ENCODE assay signal across 11 cellular contexts in the genomic region with DNA sequence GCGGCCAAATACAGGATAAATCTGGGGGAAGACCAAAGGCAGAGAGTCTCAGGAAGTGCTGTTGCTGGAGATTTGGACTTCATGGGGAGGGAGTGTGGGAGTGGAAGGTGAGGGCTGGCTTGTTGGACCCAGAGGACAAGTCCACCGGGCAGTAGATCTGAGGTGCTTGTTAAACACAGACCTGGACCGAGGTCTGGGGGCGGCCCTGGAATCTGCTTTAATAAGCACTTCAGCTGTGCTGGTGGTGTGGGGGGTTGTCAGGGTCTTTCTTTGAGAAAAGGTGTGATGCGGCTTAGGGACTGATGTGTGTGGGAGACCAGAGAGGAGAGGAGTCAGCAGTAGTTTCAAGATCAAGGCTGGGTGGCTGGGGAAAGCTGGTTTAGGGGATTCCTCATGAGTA. TPM values are rescaled to one million over a fixed set of nuclear protein-coding genes. Genes with fewer than 3 reads are reported as not detected.
DNase-seq lines count a peak whose midpoint lies in the region; ATAC-seq, FAIRE-seq and TF ChIP-seq lines count a peak whose summit lies in the region.
"Had no signal": no experiment of that assay in that cellular context is flagged by ENCODE, and none has a peak within 500 bp of the region (broad histone marks: within the 10 kb centered on the region; RNA-seq: fewer than 3 reads in every experiment).

No MANE protein-coding gene starts in this region.

- TF ChIP-seq CTCF in left ventricle myocardium inferior (IDR thresholded peaks at IDR 0.05; ENCODE audit: borderline replicate concordance) (no peak), HepG2 (CRISPR knock-in tag; IDR thresholded peaks at IDR 0.05) (no peak), type B pancreatic cell (conservative IDR thresholded peaks at IDR 0.05) (no peak)
- no peak for TF ChIP-seq CTCF in CD8-positive, alpha-beta T cell (IDR thresholded peaks at IDR 0.05)

- H3K4me3 ChIP-seq in left ventricle myocardium inferior (no peak overlapping the region), HepG2 (replicated peaks in 1 of 3; ENCODE audit: insufficient read depth in 1 of 3, low read depth in 2 of 3, low read length in 3 of 3) (no peak overlapping the region)
- H3K4me3 ChIP-seq in CD8-positive, alpha-beta T cell (ENCODE audit: low read depth, low read length) = no peak overlapping the region
- H3K4me3 ChIP-seq: GM23248 had no signal

- H3K27me3 Mint-ChIP-seq in T-helper 2 cell treated with Interferon-gamma antibody and Interleukin-4, amounts not matched to agents 5 μg/mL and 100 μg/mL, for 36 hours (ENCODE audit: low read depth) = no peaks in the 10 kb centered on the region
- H3K27me3 Mint-ChIP-seq in type B pancreatic cell = no peaks in the 10 kb centered on the region
- H3K27me3 Mint-ChIP-seq in CD8-positive, alpha-beta T cell (ENCODE audit: low read depth) = no peaks in the 10 kb centered on the region

- DNase-seq in T-helper 2 cell treated with Interferon-gamma antibody and Interleukin-4, amounts not matched to agents 5 μg/mL and 100 μg/mL, for 36 hours (ENCODE audit: low spot score) = no peak
- no peak for DNase-seq in T-helper 2 cell
- DNase-seq in left ventricle myocardium inferior = peak; percentile 10
- no peak for DNase-seq in Right ventricle myocardium superior
- no peak for DNase-seq in HepG2 (ENCODE audit: low spot score)
- DNase-seq in type B pancreatic cell (ENCODE audit: extremely low spot score, unreplicated experiment) = no peak
- no peak for DNase-seq in activated CD8-positive, alpha-beta memory T cell treated with anti-CD3 and anti-CD28 coated beads for 24 hours
- DNase-seq in CD8-positive, alpha-beta T cell = no peak
- DNase-seq: GM23248, H7 had no signal

- no peak overlapping the region for H3K4me3 Mint-ChIP-seq in T-helper 2 cell treated with Interferon-gamma antibody and Interleukin-4, amounts not matched to agents 5 μg/mL and 100 μg/mL, for 36 hours
- peak overlapping the region; percentile 8 for H3K4me3 Mint-ChIP-seq in type B pancreatic cell
- no peak overlapping the region for H3K4me3 Mint-ChIP-seq in CD8-positive, alpha-beta T cell

- no peak for FAIRE-seq in HepG2 (lab: Jason Lieb, UNC)

- CTCF ChIA-PET in HepG2 (lab: Yijun Ruan, JAX; ENCODE audit: low intra/inter-chr PET ratio, low total read pairs) = no interaction called here
- CTCF ChIA-PET in CD8-positive, alpha-beta T cell (lab: Charles Lee) = no interaction called here

- intact Hi-C loops in left ventricle myocardium inferior (cut with micrococcal nuclease) (no loop called here), Right ventricle myocardium superior (cut with DNase I) (no loop called here), HepG2 (cut with micrococcal nuclease; ENCODE audit: unreplicated experiment) (no loop called here)
- intact Hi-C loops in CD8-positive, alpha-beta T cell (cut with DNase I, micrococcal nuclease) = loop anchor here in 1 of 2 experiments (5.0 kb wide), 1 partner anchor 328 kb away; no protein-coding TSS in a partner anchor

- TF ChIP-seq EP300 in HepG2 (IDR thresholded peaks at IDR 0.05; ENCODE audit: low read depth in 2 of 2, low read length in 2 of 2) (no peak), HepG2 (CRISPR knock-in tag; IDR thresholded peaks at IDR 0.05; ENCODE audit: borderline replicate concordance) (no peak)

- peaks cover 36% of the 10 kb centered on the region for H3K79me2 ChIP-seq in HepG2 (ENCODE audit: insufficient read depth, low read length)

- no peak for ATAC-seq in Right ventricle myocardium superior (ENCODE audit: poor library complexity)
- ATAC-seq in HepG2 = no peak
- no peak for ATAC-seq in CD8-positive, alpha-beta T cell

- H3K27ac ChIP-seq in left ventricle myocardium inferior (replicated peaks) (no peak overlapping the region), HepG2 (ENCODE audit: extremely low read length, insufficient read depth, low read length) (peak overlapping the region; percentile 19)
- no peak overlapping the region for H3K27ac ChIP-seq in CD8-positive, alpha-beta T cell (ENCODE audit: low read depth, low read length)
- H3K27ac ChIP-seq: 22Rv1, GM23248 had no signal

- H3K27me3 ChIP-seq in left ventricle myocardium inferior (ENCODE audit: low read depth) = no peaks in the 10 kb centered on the region
- no peaks in the 10 kb centered on the region; a peak in 1 of 5 replicates for H3K27me3 ChIP-seq in HepG2 (ENCODE audit: control insufficient read depth in 1 of 2, insufficient read depth in 2 of 2, low read length in 2 of 2)
- no peaks in the 10 kb centered on the region for H3K27me3 ChIP-seq in CD8-positive, alpha-beta T cell (ENCODE audit: insufficient read depth, low read length)

- TF ChIP-seq POLR2A in HepG2 (IDR thresholded peaks at IDR 0.05; ENCODE audit: insufficient read depth in 1 of 2, low read depth in 2 of 2, low read length in 2 of 2) = no peak

- peaks cover 5% of the 10 kb centered on the region; the same call in 1 of the 2 replicates for H4K20me1 ChIP-seq in HepG2 (ENCODE audit: insufficient read depth, low read length)

- H3K4me1 Mint-ChIP-seq in T-helper 2 cell treated with Interferon-gamma antibody and Interleukin-4, amounts not matched to agents 5 μg/mL and 100 μg/mL, for 36 hours (ENCODE audit: low read depth) = peaks cover 25% of the 10 kb centered on the region
- peaks cover 12% of the 10 kb centered on the region for H3K4me1 Mint-ChIP-seq in type B pancreatic cell (ENCODE audit: unreplicated experiment)
- peaks cover 44% of the 10 kb centered on the region for H3K4me1 Mint-ChIP-seq in CD8-positive, alpha-beta T cell (ENCODE audit: low read depth)

- H3K36me3 Mint-ChIP-seq in T-helper 2 cell treated with Interferon-gamma antibody and Interleukin-4, amounts not matched to agents 5 μg/mL and 100 μg/mL, for 36 hours (ENCODE audit: low read depth) = peaks cover 53% of the 10 kb centered on the region
- peaks cover 20% of the 10 kb centered on the region for H3K36me3 Mint-ChIP-seq in type B pancreatic cell
- peaks cover 82% of the 10 kb centered on the region for H3K36me3 Mint-ChIP-seq in CD8-positive, alpha-beta T cell

- H3K4me2 ChIP-seq in HepG2 (ENCODE audit: low read depth, low read length) = no peak overlapping the region

- peaks cover 64% of the 10 kb centered on the region for H3K4me1 ChIP-seq in left ventricle myocardium inferior
- peaks cover 34% of the 10 kb centered on the region for H3K4me1 ChIP-seq in HepG2 (ENCODE audit: insufficient read depth, low read length)
- peaks cover 16% of the 10 kb centered on the region for H3K4me1 ChIP-seq in CD8-positive, alpha-beta T cell (ENCODE audit: insufficient read depth, low read length)

- H3K9me3 ChIP-seq in left ventricle myocardium inferior (replicated peaks) (no peaks in the 10 kb centered on the region), HepG2 (ENCODE audit: low read length) (no peaks in the 10 kb centered on the region)
- H3K9me3 ChIP-seq in CD8-positive, alpha-beta T cell (ENCODE audit: low read length) = no peaks in the 10 kb centered on the region

- H2AFZ ChIP-seq in HepG2 (ENCODE audit: low read length) = no peak overlapping the region
- H2AFZ ChIP-seq: GM23248 had no signal

- H3K9ac ChIP-seq in HepG2 (ENCODE audit: insufficient read depth, low read depth, low read length) = no peak overlapping the region
- H3K9ac ChIP-seq: GM23248 had no signal

- BruUV-seq in HepG2 (replicated peaks; lab: Mats Ljungman, UMichigan) = no TSS peak

- TF ChIP-seq RAD21 in HepG2 (CRISPR knock-in tag; IDR thresholded peaks at IDR 0.05) = no peak

- in situ Hi-C loops in HepG2 (cut with HindIII; ENCODE audit: extremely low pct_ligation_motif_present, low pct_unique_long_range_greater_than_20kb) = no loop called here

- POLR2A ChIA-PET in HepG2 (lab: Yijun Ruan, JAX) = no interaction called here
- POLR2A ChIA-PET in CD8-positive, alpha-beta T cell (lab: Charles Lee) = interaction anchor here (1.2 to 1.4 kb wide), 2 partner anchors 28 to 44 kb away, joined by 3 read pairs; a partner anchor contains a TSS

- 68% methylated on average over 5 of the region's 5 CpGs for WGBS in HepG2 (ENCODE audit: low lambda C conversion rate)

- peak overlapping the region; percentile 26 for H3K27ac Mint-ChIP-seq in T-helper 2 cell treated with Interferon-gamma antibody and Interleukin-4, amounts not matched to agents 5 μg/mL and 100 μg/mL, for 36 hours
- no peak overlapping the region for H3K27ac Mint-ChIP-seq in type B pancreatic cell
- no peak overlapping the region for H3K27ac Mint-ChIP-seq in CD8-positive, alpha-beta T cell

- H3K9me3 Mint-ChIP-seq in T-helper 2 cell treated with Interferon-gamma antibody and Interleukin-4, amounts not matched to agents 5 μg/mL and 100 μg/mL, for 36 hours = no peaks in the 10 kb centered on the region
- H3K9me3 Mint-ChIP-seq in type B pancreatic cell = no peaks in the 10 kb centered on the region
- no peaks in the 10 kb centered on the region for H3K9me3 Mint-ChIP-seq in CD8-positive, alpha-beta T cell

- peaks cover 71% of the 10 kb centered on the region for H3K36me3 ChIP-seq in left ventricle myocardium inferior
- peaks cover 25 to 63% of the 10 kb centered on the region in 2 experiments for H3K36me3 ChIP-seq in HepG2 (replicated peaks in 1 of 2; ENCODE audit: control insufficient read depth in 1 of 2, insufficient read depth in 2 of 2, low read length in 2 of 2)
- H3K36me3 ChIP-seq in CD8-positive, alpha-beta T cell (ENCODE audit: insufficient read depth, low read length) = peaks cover 44% of the 10 kb centered on the region

RNA-seq across cellular contexts. Expression of a gene that starts 4.4 kb away (rescaled TPM):
- total RNA-seq in left ventricle myocardium inferior (42.0 TPM), Right ventricle myocardium superior (37.7 TPM), HepG2 (2016; rRNA removed; fragmentation: Illumina TruSeq; extraction: Trizol) (47.7 and 50.2 TPM in 2 replicates), type B pancreatic cell (ENCODE audit: low replicate concordance) (46.6 and 68.4 TPM in 2 replicates)
- 18.2 and 23.3 TPM in 2 replicates for total RNA-seq in HepG2 (2016; cell fraction: cytosol; rRNA removed; fragmentation: Illumina TruSeq; extraction: Trizol; ENCODE audit: low read depth)
- total RNA-seq in HepG2 (2016; cell fraction: insoluble cytoplasmic fraction; rRNA removed; fragmentation: Illumina TruSeq; extraction: Trizol) = 47.8 and 51.9 TPM in 2 replicates
- 29.1 and 30.8 TPM in 2 replicates for total RNA-seq in HepG2 (2016; cell fraction: membrane; rRNA removed; fragmentation: Illumina TruSeq; extraction: Trizol)
- total RNA-seq in HepG2 (2016; cell fraction: nucleus; rRNA removed; fragmentation: Illumina TruSeq; extraction: Trizol) = 60.2 and 64.2 TPM in 2 replicates
- polyA plus RNA-seq in HepG2 (2011; rRNA removed) = 31.0 and 32.1 TPM in 2 replicates
- polyA plus RNA-seq in HepG2 (2011; cell fraction: cytosol; rRNA removed) = 19.1 and 26.5 TPM in 2 replicates
- polyA plus RNA-seq in HepG2 (2011; cell fraction: nucleus; rRNA removed) = 132 and 159 TPM in 2 replicates
- polyA plus RNA-seq in HepG2 (2012) = 26.7 and 28.6 TPM in 2 replicates
- polyA plus RNA-seq in HepG2 (2016; cell fraction: cytosol; fragmentation: Illumina TruSeq; extraction: Trizol; ENCODE audit: low read depth) = 8.9 and 10.9 TPM in 2 replicates
- polyA plus RNA-seq in HepG2 (2016; cell fraction: insoluble cytoplasmic fraction; fragmentation: Illumina TruSeq; extraction: Trizol; ENCODE audit: low read depth) = 51.8 and 58.5 TPM in 2 replicates
- polyA plus RNA-seq in HepG2 (2016; cell fraction: membrane; fragmentation: Illumina TruSeq; extraction: Trizol; ENCODE audit: low read depth) = 20.5 and 21.0 TPM in 2 replicates
- 126 and 127 TPM in 2 replicates for polyA plus RNA-seq in HepG2 (2016; cell fraction: nucleus; fragmentation: Illumina TruSeq; extraction: Trizol; ENCODE audit: insufficient read depth, low read depth)
- polyA minus RNA-seq in HepG2 (2011; rRNA and poly(A)+ RNA removed; ENCODE audit: low replicate concordance) = 36.9 and 68.5 TPM in 2 replicates
- polyA minus RNA-seq in HepG2 (2011; cell fraction: cytosol; rRNA and poly(A)+ RNA removed) = 9.8 and 12.0 TPM in 2 replicates
- polyA minus RNA-seq in HepG2 (2011; cell fraction: nucleus; rRNA and poly(A)+ RNA removed) = 105 and 171 TPM in 2 replicates
- 10 to 100 TPM; 51.0 to 56.3 TPM for total RNA-seq in CD8-positive, alpha-beta T cell

RNA-seq across cellular contexts. Expression of a gene that starts 43.3 kb away (rescaled TPM):
- total RNA-seq in left ventricle myocardium inferior (0.25 TPM), Right ventricle myocardium superior (0.43 TPM), HepG2 (2016; rRNA removed; fragmentation: Illumina TruSeq; extraction: Trizol) (13.5 and 15.3 TPM in 2 replicates), type B pancreatic cell (ENCODE audit: low replicate concordance) (12.3 and 39.6 TPM in 2 replicates)
- total RNA-seq in HepG2 (2016; cell fraction: cytosol; rRNA removed; fragmentation: Illumina TruSeq; extraction: Trizol; ENCODE audit: low read depth) = 9.5 and 10.9 TPM in 2 replicates
- 12.5 and 14.4 TPM in 2 replicates for total RNA-seq in HepG2 (2016; cell fraction: insoluble cytoplasmic fraction; rRNA removed; fragmentation: Illumina TruSeq; extraction: Trizol)
- total RNA-seq in HepG2 (2016; cell fraction: membrane; rRNA removed; fragmentation: Illumina TruSeq; extraction: Trizol) = 16.2 and 16.3 TPM in 2 replicates
- 13.0 and 13.4 TPM in 2 replicates for total RNA-seq in HepG2 (2016; cell fraction: nucleus; rRNA removed; fragmentation: Illumina TruSeq; extraction: Trizol)
- polyA plus RNA-seq in HepG2 (2011; rRNA removed) = 7.0 and 10.7 TPM in 2 replicates
- 4.1 and 6.8 TPM in 2 replicates for polyA plus RNA-seq in HepG2 (2011; cell fraction: cytosol; rRNA removed)
- polyA plus RNA-seq in HepG2 (2011; cell fraction: nucleus; rRNA removed) = 14.2 and 21.4 TPM in 2 replicates
- polyA plus RNA-seq in HepG2 (2012) = 4.6 and 8.5 TPM in 2 replicates
- polyA plus RNA-seq in HepG2 (2016; cell fraction: cytosol; fragmentation: Illumina TruSeq; extraction: Trizol; ENCODE audit: low read depth) = 6.3 and 6.9 TPM in 2 replicates
- polyA plus RNA-seq in HepG2 (2016; cell fraction: insoluble cytoplasmic fraction; fragmentation: Illumina TruSeq; extraction: Trizol; ENCODE audit: low read depth) = 17.8 and 23.8 TPM in 2 replicates
- polyA plus RNA-seq in HepG2 (2016; cell fraction: membrane; fragmentation: Illumina TruSeq; extraction: Trizol; ENCODE audit: low read depth) = 16.6 and 17.2 TPM in 2 replicates
- polyA plus RNA-seq in HepG2 (2016; cell fraction: nucleus; fragmentation: Illumina TruSeq; extraction: Trizol; ENCODE audit: insufficient read depth, low read depth) = 56.0 and 61.7 TPM in 2 replicates
- 12.6 and 23.6 TPM in 2 replicates for polyA minus RNA-seq in HepG2 (2011; rRNA and poly(A)+ RNA removed; ENCODE audit: low replicate concordance)
- polyA minus RNA-seq in HepG2 (2011; cell fraction: cytosol; rRNA and poly(A)+ RNA removed) = 6.7 and 8.3 TPM in 2 replicates
- 9.7 and 11.5 TPM in 2 replicates for polyA minus RNA-seq in HepG2 (2011; cell fraction: nucleus; rRNA and poly(A)+ RNA removed)
- under 1 TPM; 0.19 to 0.30 TPM for total RNA-seq in CD8-positive, alpha-beta T cell
